Comparison of ENCODE assay signal across 8 cellular contexts in the genomic region with DNA sequence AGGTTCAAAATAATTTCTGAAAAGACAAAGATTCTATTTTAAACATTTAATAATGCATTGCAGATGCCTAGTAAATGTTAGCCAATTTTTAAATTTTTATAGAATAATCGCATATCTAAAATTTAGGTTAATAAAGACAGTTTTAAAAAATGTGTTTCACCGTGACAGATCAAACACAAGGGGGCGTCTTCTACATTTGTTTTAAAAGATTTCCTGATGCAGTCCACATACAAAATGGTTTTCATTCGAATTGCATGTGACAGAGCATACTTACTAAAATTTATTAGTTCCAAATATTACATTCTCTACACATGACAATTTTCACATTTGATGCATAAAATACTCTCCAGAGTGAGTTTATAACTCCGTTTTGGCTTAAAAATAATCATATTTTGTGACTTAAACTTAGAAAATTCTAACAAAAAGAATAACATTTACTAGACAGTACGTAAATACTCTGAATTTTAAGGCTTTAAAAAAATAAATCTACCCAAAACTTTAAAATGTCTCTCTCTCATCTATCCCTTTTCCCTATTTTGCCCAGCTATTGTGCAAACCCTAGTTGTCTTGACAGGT.
DNase-seq lines count a peak whose midpoint lies in the region; ATAC-seq, FAIRE-seq and TF ChIP-seq lines count a peak whose summit lies in the region.

No MANE protein-coding gene starts in this region.

- H3K4me3 ChIP-seq in GM23338 (no peak overlapping the region), psoas muscle (no peak overlapping the region)

- H3K4me1 Mint-ChIP-seq in GM23338: peaks cover 3% of the 10 kb centered on the region; the same call in 2 of the 3 replicates

- no peaks in the 10 kb centered on the region for H4K20me1 ChIP-seq in GM23338 (replicated peaks; ENCODE audit: insufficient read depth)

- no peaks in the 10 kb centered on the region for H3K27me3 Mint-ChIP-seq in GM23338 (ENCODE audit: insufficient read depth, low read depth, poor library complexity)

- no peaks in the 10 kb centered on the region for H3K36me3 ChIP-seq in GM23338 (ENCODE audit: insufficient read depth)
- H3K36me3 ChIP-seq in psoas muscle (ENCODE audit: insufficient read depth in 1 of 2, low read depth in 1 of 2): no peaks in the 10 kb centered on the region

- no peak for ATAC-seq in GM23338
- ATAC-seq in psoas muscle: peak in 1 of 4 donors; percentile 49
- ATAC-seq in GM19463 (IDR thresholded peaks at IDR 0.05; ENCODE audit: unreplicated experiment): no peak
- no peak for ATAC-seq in omental fat pad (ENCODE audit: low FRiP score)
- ATAC-seq in HG03469 (IDR thresholded peaks at IDR 0.05; ENCODE audit: unreplicated experiment): no peak
- no peak for ATAC-seq in GM19328 (IDR thresholded peaks at IDR 0.05; ENCODE audit: unreplicated experiment)

- peak; percentile 49 to 73 for TF ChIP-seq CTCF in GM23338 (conservative IDR thresholded peaks at IDR 0.05; ENCODE audit: low read depth in 2 of 2)
- TF ChIP-seq CTCF in psoas muscle (IDR thresholded peaks at IDR 0.05): peak; percentile 67
- no peak for TF ChIP-seq CTCF in omental fat pad (IDR thresholded peaks at IDR 0.05)

- peak; percentile 97 for FAIRE-seq in endometrium (lab: Jason Lieb, UNC)

- no peak overlapping the region for H2AFZ ChIP-seq in GM23338

- intact Hi-C loops in psoas muscle (cut with DNase I): loop anchor here (2.0 to 10.0 kb wide), 2 partner anchors 65 to 73 kb away; no protein-coding TSS in a partner anchor

- H3K4me3 Mint-ChIP-seq in GM23338: no peak overlapping the region

- no peak overlapping the region for H3K27ac Mint-ChIP-seq in GM23338

- no peaks in the 10 kb centered on the region for H3K9me3 ChIP-seq in psoas muscle

- H3K36me3 Mint-ChIP-seq in GM23338 (ENCODE audit: low read depth): no peaks in the 10 kb centered on the region

- H3K4me1 ChIP-seq in GM23338 (ENCODE audit: insufficient read depth) (no peaks in the 10 kb centered on the region; the same call in 1 of the 2 replicates), psoas muscle (no peaks in the 10 kb centered on the region)

- no peaks in the 10 kb centered on the region for H3K9me3 Mint-ChIP-seq in GM23338

- WGBS in psoas muscle, 3 donors: 28 to 39% (median 30%) methylated on average over 6 of the region's 6 CpGs

- no peak overlapping the region for H3K27ac ChIP-seq in GM23338 (ENCODE audit: low read depth)
- H3K27ac ChIP-seq in psoas muscle: no peak overlapping the region

- DNase-seq in GM23338 (ENCODE audit: low spot score) (peak; percentile 64), NOMO-1 treated with DMSO at 0.1 percent for 48 hours (lab: John Stamatoyannopoulos, UW; ENCODE audit: unreplicated experiment) (peak; percentile 58), psoas muscle (no peak), omental fat pad (ENCODE audit: low spot score) (no peak)

- H3K4me2 ChIP-seq in GM23338: no peak overlapping the region

- no peaks in the 10 kb centered on the region for H3F3A ChIP-seq in GM23338 (replicated peaks; ENCODE audit: low read depth)

- no peaks in the 10 kb centered on the region for H3K9me2 ChIP-seq in GM23338 (ENCODE audit: insufficient read depth)

- H3K27me3 ChIP-seq in GM23338 (ENCODE audit: insufficient read depth): no peaks in the 10 kb centered on the region
- H3K27me3 ChIP-seq in psoas muscle (ENCODE audit: insufficient read depth in 3 of 3, low read length in 2 of 3): no peaks in the 10 kb centered on the region

- no peaks in the 10 kb centered on the region for H3K79me2 ChIP-seq in GM23338 (replicated peaks; ENCODE audit: insufficient read depth)

TF ChIP-seq in GM23338, 12 proteins besides CTCF, POLR2A, EP300 and RAD21 (continues in another document):
- TF ChIP-seq, protein P1, sequence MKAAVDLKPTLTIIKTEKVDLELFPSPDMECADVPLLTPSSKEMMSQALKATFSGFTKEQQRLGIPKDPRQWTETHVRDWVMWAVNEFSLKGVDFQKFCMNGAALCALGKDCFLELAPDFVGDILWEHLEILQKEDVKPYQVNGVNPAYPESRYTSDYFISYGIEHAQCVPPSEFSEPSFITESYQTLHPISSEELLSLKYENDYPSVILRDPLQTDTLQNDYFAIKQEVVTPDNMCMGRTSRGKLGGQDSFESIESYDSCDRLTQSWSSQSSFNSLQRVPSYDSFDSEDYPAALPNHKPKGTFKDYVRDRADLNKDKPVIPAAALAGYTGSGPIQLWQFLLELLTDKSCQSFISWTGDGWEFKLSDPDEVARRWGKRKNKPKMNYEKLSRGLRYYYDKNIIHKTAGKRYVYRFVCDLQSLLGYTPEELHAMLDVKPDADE (IDR thresholded peaks at IDR 0.05): no peak
- TF ChIP-seq STAT1 (IDR thresholded peaks at IDR 0.05; ENCODE audit: unreplicated experiment) (no peak), EZH2 (IDR thresholded peaks at IDR 0.05; ENCODE audit: low read depth, unreplicated experiment) (no peak), NANOG (IDR thresholded peaks at IDR 0.05; ENCODE audit: borderline replicate concordance) (no peak), JUNB (IDR thresholded peaks at IDR 0.05; ENCODE audit: unreplicated experiment) (no peak), POLR2AphosphoS5 (IDR thresholded peaks at IDR 0.05; ENCODE audit: low read depth) (no peak), EZH2phosphoT487 (IDR thresholded peaks at IDR 0.05; ENCODE audit: unreplicated experiment) (no peak), CREB1 (CRISPR knock-in tag; IDR thresholded peaks at IDR 0.05; ENCODE audit: low read depth) (no peak)
- TF ChIP-seq, protein P2, sequence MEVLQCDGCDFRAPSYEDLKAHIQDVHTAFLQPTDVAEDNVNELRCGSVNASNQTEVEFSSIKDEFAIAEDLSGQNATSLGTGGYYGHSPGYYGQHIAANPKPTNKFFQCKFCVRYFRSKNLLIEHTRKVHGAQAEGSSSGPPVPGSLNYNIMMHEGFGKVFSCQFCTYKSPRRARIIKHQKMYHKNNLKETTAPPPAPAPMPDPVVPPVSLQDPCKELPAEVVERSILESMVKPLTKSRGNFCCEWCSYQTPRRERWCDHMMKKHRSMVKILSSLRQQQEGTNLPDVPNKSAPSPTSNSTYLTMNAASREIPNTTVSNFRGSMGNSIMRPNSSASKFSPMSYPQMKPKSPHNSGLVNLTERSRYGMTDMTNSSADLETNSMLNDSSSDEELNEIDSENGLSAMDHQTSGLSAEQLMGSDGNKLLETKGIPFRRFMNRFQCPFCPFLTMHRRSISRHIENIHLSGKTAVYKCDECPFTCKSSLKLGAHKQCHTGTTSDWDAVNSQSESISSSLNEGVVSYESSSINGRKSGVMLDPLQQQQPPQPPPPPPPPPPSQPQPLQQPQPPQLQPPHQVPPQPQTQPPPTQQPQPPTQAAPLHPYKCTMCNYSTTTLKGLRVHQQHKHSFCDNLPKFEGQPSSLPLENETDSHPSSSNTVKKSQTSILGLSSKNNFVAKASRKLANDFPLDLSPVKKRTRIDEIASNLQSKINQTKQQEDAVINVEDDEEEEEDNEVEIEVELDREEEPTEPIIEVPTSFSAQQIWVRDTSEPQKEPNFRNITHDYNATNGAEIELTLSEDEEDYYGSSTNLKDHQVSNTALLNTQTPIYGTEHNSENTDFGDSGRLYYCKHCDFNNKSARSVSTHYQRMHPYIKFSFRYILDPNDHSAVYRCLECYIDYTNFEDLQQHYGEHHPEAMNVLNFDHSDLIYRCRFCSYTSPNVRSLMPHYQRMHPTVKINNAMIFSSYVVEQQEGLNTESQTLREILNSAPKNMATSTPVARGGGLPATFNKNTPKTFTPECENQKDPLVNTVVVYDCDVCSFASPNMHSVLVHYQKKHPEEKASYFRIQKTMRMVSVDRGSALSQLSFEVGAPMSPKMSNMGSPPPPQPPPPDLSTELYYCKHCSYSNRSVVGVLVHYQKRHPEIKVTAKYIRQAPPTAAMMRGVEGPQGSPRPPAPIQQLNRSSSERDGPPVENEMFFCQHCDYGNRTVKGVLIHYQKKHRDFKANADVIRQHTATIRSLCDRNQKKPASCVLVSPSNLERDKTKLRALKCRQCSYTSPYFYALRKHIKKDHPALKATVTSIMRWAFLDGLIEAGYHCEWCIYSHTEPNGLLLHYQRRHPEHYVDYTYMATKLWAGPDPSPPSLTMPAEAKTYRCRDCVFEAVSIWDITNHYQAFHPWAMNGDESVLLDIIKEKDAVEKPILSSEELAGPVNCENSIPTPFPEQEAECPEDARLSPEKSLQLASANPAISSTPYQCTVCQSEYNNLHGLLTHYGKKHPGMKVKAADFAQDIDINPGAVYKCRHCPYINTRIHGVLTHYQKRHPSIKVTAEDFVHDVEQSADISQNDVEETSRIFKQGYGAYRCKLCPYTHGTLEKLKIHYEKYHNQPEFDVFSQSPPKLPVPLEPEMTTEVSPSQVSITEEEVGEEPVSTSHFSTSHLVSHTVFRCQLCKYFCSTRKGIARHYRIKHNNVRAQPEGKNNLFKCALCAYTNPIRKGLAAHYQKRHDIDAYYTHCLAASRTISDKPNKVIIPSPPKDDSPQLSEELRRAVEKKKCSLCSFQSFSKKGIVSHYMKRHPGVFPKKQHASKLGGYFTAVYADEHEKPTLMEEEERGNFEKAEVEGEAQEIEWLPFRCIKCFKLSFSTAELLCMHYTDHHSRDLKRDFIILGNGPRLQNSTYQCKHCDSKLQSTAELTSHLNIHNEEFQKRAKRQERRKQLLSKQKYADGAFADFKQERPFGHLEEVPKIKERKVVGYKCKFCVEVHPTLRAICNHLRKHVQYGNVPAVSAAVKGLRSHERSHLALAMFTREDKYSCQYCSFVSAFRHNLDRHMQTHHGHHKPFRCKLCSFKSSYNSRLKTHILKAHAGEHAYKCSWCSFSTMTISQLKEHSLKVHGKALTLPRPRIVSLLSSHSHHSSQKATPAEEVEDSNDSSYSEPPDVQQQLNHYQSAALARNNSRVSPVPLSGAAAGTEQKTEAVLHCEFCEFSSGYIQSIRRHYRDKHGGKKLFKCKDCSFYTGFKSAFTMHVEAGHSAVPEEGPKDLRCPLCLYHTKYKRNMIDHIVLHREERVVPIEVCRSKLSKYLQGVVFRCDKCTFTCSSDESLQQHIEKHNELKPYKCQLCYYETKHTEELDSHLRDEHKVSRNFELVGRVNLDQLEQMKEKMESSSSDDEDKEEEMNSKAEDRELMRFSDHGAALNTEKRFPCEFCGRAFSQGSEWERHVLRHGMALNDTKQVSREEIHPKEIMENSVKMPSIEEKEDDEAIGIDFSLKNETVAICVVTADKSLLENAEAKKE (CRISPR knock-in tag; IDR thresholded peaks at IDR 0.05): no peak

Comparison
In these comparisons a context has a peak if more than half of its experiments do, and no peak if none do; other contexts are left out.
1. DNase-seq: peak in GM23338 (single experiment) and NOMO-1 treated with DMSO at 0.1 percent for 48 hours (single experiment); none in psoas muscle (0 of 2) and omental fat pad (single experiment).
2. CTCF ChIP-seq: peak in GM23338 (2 of 2) and psoas muscle (single experiment); none in omental fat pad (0 of 3).